In the genomic region with DNA sequence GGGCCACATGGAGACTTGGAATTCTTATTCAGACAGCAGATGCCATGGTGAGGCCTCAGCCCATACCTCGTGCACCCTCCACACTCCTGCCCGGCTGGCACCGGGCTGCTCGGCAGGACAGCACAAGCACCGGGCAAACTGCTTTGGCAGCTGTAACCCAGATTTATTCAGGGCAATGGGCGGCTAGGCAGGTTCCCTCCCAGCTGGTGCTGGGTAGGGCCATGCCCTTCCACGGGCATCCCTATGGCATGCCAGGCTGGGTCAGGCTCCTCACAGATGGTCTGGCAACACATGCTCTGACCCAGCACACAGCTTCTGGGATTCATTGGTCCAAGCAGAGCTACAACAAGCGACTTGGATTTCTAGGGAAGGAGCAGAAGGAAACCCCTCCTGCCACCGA, we compare ENCODE assay signal across 23 cellular contexts.
"Had no signal": no experiment of that assay in that cellular context is flagged by ENCODE, and none has a peak within 500 bp of the region (broad histone marks: within the 10 kb centered on the region; RNA-seq: fewer than 3 reads in every experiment).

No MANE protein-coding gene starts in this region.

- ATAC-seq: left ventricle myocardium superior; mucosa of descending colon; naive thymus-derived CD8-positive, alpha-beta T cell; T-cell had no signal

- H3K27ac Mint-ChIP-seq: activated naive CD4-positive, alpha-beta T cell treated with anti-CD3 and anti-CD28 coated beads for 36 hours; activated T-helper 2 cell treated with anti-CD3 and anti-CD28 coated beads, Interferon-gamma antibody, Interleukin-2, Interleukin-4, amounts not matched to agents 10 μg/mL and 5 μg/mL and 100 μg/mL, durations not matched to agents 14 hours and 24 hours and 36 hours; immature natural killer cell; memory B cell; naive thymus-derived CD8-positive, alpha-beta T cell; T-cell had no signal

- H3K27me3 Mint-ChIP-seq: T-cell had no signal

- H3K4me1 ChIP-seq: stomach, upper lobe of left lung had no signal

- H3K4me1 Mint-ChIP-seq: brain; immature natural killer cell; memory B cell; naive thymus-derived CD8-positive, alpha-beta T cell; T-cell had no signal

- H3K4me2 ChIP-seq: SK-N-SH had no signal

- DNase-seq: activated CD4-positive, alpha-beta T cell treated with anti-CD3 and anti-CD28 coated beads, Interleukin-2, amount 50 U/mL, for 4 hours; activated naive CD4-positive, alpha-beta T cell treated with anti-CD3 and anti-CD28 coated beads for 36 hours; activated T-cell treated with anti-CD3 and anti-CD28 coated beads, Interleukin-2, amount 50 U/mL, for 1 hour; effector CD8-positive, alpha-beta T cell; esophagus squamous epithelium; immature natural killer cell; kidney glomerular epithelial cell; left ventricle myocardium superior; mucosa of descending colon; naive thymus-derived CD8-positive, alpha-beta T cell; SHP77; SK-N-SH; stimulated activated CD4-positive, alpha-beta T cell treated with anti-CD3 and anti-CD28 coated beads, Interleukin-12 subunit alpha, Interleukin-12 subunit beta, amount 100 ng/mL, for 4 hours; stimulated activated CD4-positive, alpha-beta T cell treated with anti-CD3 and anti-CD28 coated beads, Interleukin-1b, Interleukin-23, amount 100 ng/mL, for 48 hours; stomach; T-cell; T-helper 9 cell; testis had no signal

- H3K27me3 ChIP-seq: esophagus squamous epithelium, stomach, testis, upper lobe of left lung had no signal

- H3K27ac ChIP-seq: esophagus squamous epithelium, neutrophil, stomach, testis, upper lobe of left lung had no signal

- H3K9me3 ChIP-seq: esophagus squamous epithelium, mucosa of descending colon, neutrophil, SK-N-SH, stomach, testis, upper lobe of left lung had no signal

- H3K9ac ChIP-seq: SK-N-SH had no signal

- H3K36me3 ChIP-seq: esophagus squamous epithelium, neutrophil, stomach, upper lobe of left lung had no signal

- H3K9me3 Mint-ChIP-seq: activated naive CD4-positive, alpha-beta T cell treated with anti-CD3 and anti-CD28 coated beads for 36 hours; activated T-helper 2 cell treated with anti-CD3 and anti-CD28 coated beads, Interferon-gamma antibody, Interleukin-2, Interleukin-4, amounts not matched to agents 10 μg/mL and 5 μg/mL and 100 μg/mL, durations not matched to agents 14 hours and 24 hours and 36 hours; brain; immature natural killer cell; memory B cell; naive thymus-derived CD8-positive, alpha-beta T cell; T-cell had no signal

- H3K4me3 Mint-ChIP-seq: activated naive CD4-positive, alpha-beta T cell treated with anti-CD3 and anti-CD28 coated beads for 36 hours; brain; immature natural killer cell; memory B cell; naive thymus-derived CD8-positive, alpha-beta T cell; T-cell had no signal

- H3K4me3 ChIP-seq: esophagus squamous epithelium, mucosa of descending colon, stomach, testis, upper lobe of left lung had no signal

- H3K36me3 Mint-ChIP-seq: brain; immature natural killer cell; memory B cell; naive thymus-derived CD8-positive, alpha-beta T cell; T-cell had no signal
